Comparison of ENCODE assay signal across 20 cellular contexts in the genomic region with DNA sequence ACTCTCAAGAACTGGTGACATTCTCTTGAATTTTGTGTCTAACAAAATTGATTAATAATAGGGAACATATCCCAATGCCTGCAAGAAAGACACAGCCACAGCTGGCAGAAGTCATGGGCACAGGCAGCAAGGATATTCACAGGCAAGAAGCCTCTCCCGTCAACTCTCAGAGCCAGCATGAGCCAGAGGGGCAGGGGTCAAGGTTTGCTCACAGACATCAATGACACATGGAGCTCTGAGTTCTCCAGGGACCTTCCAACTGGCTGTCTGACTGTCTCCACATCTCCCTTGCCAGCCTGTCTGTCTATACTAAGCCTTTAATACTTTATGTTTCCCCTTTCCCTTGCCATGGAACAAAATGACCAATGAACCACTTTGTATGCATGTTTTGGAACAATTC.
DNase-seq lines count a peak whose midpoint lies in the region; ATAC-seq and TF ChIP-seq lines count a peak whose summit lies in the region.
"Had no signal": no experiment of that assay in that cellular context is flagged by ENCODE, and none has a peak within 500 bp of the region (broad histone marks: within the 10 kb centered on the region; RNA-seq: fewer than 3 reads in every experiment).

No MANE protein-coding gene starts in this region.

- H3K4me3 Mint-ChIP-seq in nephron progenitor cell, result peak overlapping the region; percentile 5
- H3K4me3 Mint-ChIP-seq: B cell, CD14-positive monocyte, H9, HFFc6 had no signal

- TF ChIP-seq CTCF in choroid plexus epithelial cell (conservative IDR thresholded peaks at IDR 0.05; ENCODE audit: low read depth, low read length) (no peak), nephron progenitor cell (IDR thresholded peaks at IDR 0.05) (no peak)

- H3K4me1 Mint-ChIP-seq in nephron progenitor cell, result peaks cover 86% of the 10 kb centered on the region
- H3K4me1 Mint-ChIP-seq: B cell had no signal

- no peaks in the 10 kb centered on the region for H3K9me3 ChIP-seq in subcutaneous abdominal adipose tissue (ENCODE audit: control insufficient read depth in 5 of 5, low read length in 5 of 5)
- H3K9me3 ChIP-seq: A549, SK-N-SH had no signal

- peaks cover under 1% of the 10 kb centered on the region for H3K9me3 Mint-ChIP-seq in nephron progenitor cell
- H3K9me3 Mint-ChIP-seq: CD14-positive monocyte had no signal

- H3K36me3 Mint-ChIP-seq in nephron progenitor cell (ENCODE audit: low read depth), result no peaks in the 10 kb centered on the region

- peak overlapping the region; percentile 2 for H3K27ac ChIP-seq in subcutaneous abdominal adipose tissue (ENCODE audit: low read depth, low read length)
- H3K27ac ChIP-seq: A549 had no signal

- H3K9ac ChIP-seq in subcutaneous abdominal adipose tissue (ENCODE audit: low read length in 5 of 5), result no peak overlapping the region
- H3K9ac ChIP-seq: SK-N-SH had no signal

- peaks cover 4 to 25% (median 21%) of the 10 kb centered on the region in 5 donors for H3K4me1 ChIP-seq in subcutaneous abdominal adipose tissue (ENCODE audit: control insufficient read depth in 5 of 5, insufficient read depth in 5 of 5, low read length in 5 of 5)

- no peak overlapping the region for H3K4me3 ChIP-seq in choroid plexus epithelial cell (ENCODE audit: low read depth, low read length)
- no peak overlapping the region for H3K4me3 ChIP-seq in subcutaneous abdominal adipose tissue (ENCODE audit: low read depth in 1 of 5, low read length in 5 of 5)
- H3K4me3 ChIP-seq: A549 had no signal

- no peaks in the 10 kb centered on the region for H3K36me3 ChIP-seq in subcutaneous abdominal adipose tissue (ENCODE audit: control insufficient read depth in 5 of 5, insufficient read depth in 5 of 5, low read length in 5 of 5)

- H3K27ac Mint-ChIP-seq in nephron progenitor cell, result no peak overlapping the region
- H3K27ac Mint-ChIP-seq: B cell, HFFc6 had no signal

- no peak for ATAC-seq in HG02763 (IDR thresholded peaks at IDR 0.05; ENCODE audit: unreplicated experiment)
- ATAC-seq: A549, Panc1 had no signal

- no peaks in the 10 kb centered on the region for H3K27me3 ChIP-seq in subcutaneous abdominal adipose tissue (ENCODE audit: control insufficient read depth in 5 of 5, insufficient read depth in 4 of 5, low read length in 5 of 5)

- DNase-seq in LHCN-M2 (ENCODE audit: low read depth) (peak; percentile 48), choroid plexus epithelial cell (ENCODE audit: low read depth) (peak; percentile 7), nephron progenitor cell (no peak), superior temporal gyrus (ENCODE audit: extremely low spot score) (no peak), NCI-H2196 treated with DMSO at 0.1 percent for 48 hours (lab: John Stamatoyannopoulos, UW; ENCODE audit: unreplicated experiment) (no peak)
- DNase-seq: H9, HFFc6, KG1, NCI-H1417, NCI-H187, NCI-H446 treated with DMSO at 0.1 percent for 48 hours, NCI-H526 treated with DMSO at 0.1 percent for 48 hours, SIG-M5, SK-N-SH had no signal

- H3K27me3 Mint-ChIP-seq in nephron progenitor cell (ENCODE audit: low read depth, poor library complexity), result peaks cover 11% of the 10 kb centered on the region

Comparison
In these comparisons a context has a peak if more than half of its experiments do, and no peak if none do; other contexts are left out.
1. DNase-seq: peak in LHCN-M2 (single experiment) and choroid plexus epithelial cell (single experiment); none in nephron progenitor cell (single experiment), superior temporal gyrus (single experiment) and NCI-H2196 treated with DMSO at 0.1 percent for 48 hours (single experiment).